27 cellular contexts compared by ENCODE assay signal in the genomic region with DNA sequence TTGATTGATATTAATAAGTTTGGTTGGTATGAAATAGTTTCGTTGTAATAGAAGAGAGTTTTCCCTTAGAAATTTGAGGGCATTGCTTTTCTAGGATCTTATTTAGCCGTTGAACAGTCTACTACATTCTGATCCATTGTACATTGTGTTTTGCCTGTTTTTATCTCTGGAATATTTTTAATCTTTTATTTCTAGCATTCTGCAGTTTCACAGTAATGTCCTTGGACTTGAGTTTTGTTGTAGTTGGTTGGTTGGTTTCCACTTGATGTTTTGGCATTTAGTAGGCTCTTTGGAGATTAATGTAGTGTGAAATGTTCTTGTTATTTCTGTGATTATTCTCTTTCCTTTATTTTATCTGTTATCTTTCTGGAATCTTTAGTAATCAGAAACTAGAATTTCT.
"Had no signal": no experiment of that assay in that cellular context is flagged by ENCODE, and none has a peak within 500 bp of the region (broad histone marks: within the 10 kb centered on the region; RNA-seq: fewer than 3 reads in every experiment).

No MANE protein-coding gene starts in this region.

- H3K4me1 Mint-ChIP-seq: neural crest cell; stimulated activated naive CD8-positive, alpha-beta T cell treated with anti-CD3 and anti-CD28 coated beads, Interleukin-15, amount 100 ng/mL, for 72 hours had no signal

- H3K27ac Mint-ChIP-seq: progenitor cell of endocrine pancreas had no signal

- H3K9me3 ChIP-seq: colonic mucosa, esophagus muscularis mucosa, neutrophil, suprapubic skin, tibial nerve, upper lobe of left lung had no signal

- H3K27ac ChIP-seq: colonic mucosa, esophagus muscularis mucosa, foreskin keratinocyte, heart right ventricle, neutrophil, parathyroid adenoma, suprapubic skin, tibial nerve, upper lobe of left lung had no signal

- H3K27me3 ChIP-seq: colonic mucosa, esophagus muscularis mucosa, foreskin keratinocyte, heart right ventricle, neutrophil, suprapubic skin, tibial nerve, upper lobe of left lung had no signal

- H3K4me3 Mint-ChIP-seq: naive thymus-derived CD8-positive, alpha-beta T cell; neural crest cell; stimulated activated naive CD8-positive, alpha-beta T cell treated with anti-CD3 and anti-CD28 coated beads, Interleukin-15, amount 100 ng/mL, for 72 hours had no signal

- DNase-seq: caudate nucleus; colonic mucosa; dermis blood vessel endothelial cell; effector memory CD4-positive, alpha-beta T cell; foreskin keratinocyte; glutamatergic neuron; heart right ventricle; hippocampal formation; left colon; mammary epithelial cell; naive thymus-derived CD8-positive, alpha-beta T cell; stimulated activated CD4-positive, alpha-beta T cell treated with anti-CD3 and anti-CD28 coated beads, Interleukin-12 subunit alpha, Interleukin-12 subunit beta, amount 100 ng/mL, for 4 hours; stimulated activated CD4-positive, alpha-beta T cell treated with anti-CD3 and anti-CD28 coated beads, Interleukin-1b, Interleukin-23, amount 100 ng/mL, for 48 hours; stimulated activated CD4-positive, alpha-beta T cell treated with anti-CD3 and anti-CD28 coated beads, Interleukin-4, amount 100 ng/mL, for 1 hour; stimulated activated CD8-positive, alpha-beta memory T cell treated with anti-CD3 and anti-CD28 coated beads, Interleukin-4, amount 100 ng/mL, for 48 hours; stimulated activated naive CD4-positive, alpha-beta T cell; stimulated activated naive CD8-positive, alpha-beta T cell treated with anti-CD3 and anti-CD28 coated beads, Interleukin-15, amount 100 ng/mL, for 72 hours; upper lobe of left lung had no signal

- H3K36me3 ChIP-seq: colonic mucosa, neutrophil had no signal

- H3K4me3 ChIP-seq: colonic mucosa, esophagus muscularis mucosa, heart right ventricle, smooth muscle cell, suprapubic skin, tibial nerve, upper lobe of left lung had no signal

- H3K9ac ChIP-seq: parathyroid adenoma had no signal

- H3K4me2 ChIP-seq: smooth muscle cell had no signal

- ATAC-seq: foreskin keratinocyte; left colon; naive thymus-derived CD8-positive, alpha-beta T cell; sciatic nerve; stimulated activated naive CD8-positive, alpha-beta T cell treated with anti-CD3 and anti-CD28 coated beads, Interleukin-15, amount 100 ng/mL, for 72 hours had no signal

- H3K27me3 Mint-ChIP-seq: naive thymus-derived CD8-positive, alpha-beta T cell; progenitor cell of endocrine pancreas; stimulated activated naive CD8-positive, alpha-beta T cell treated with anti-CD3 and anti-CD28 coated beads, Interleukin-15, amount 100 ng/mL, for 72 hours had no signal

- H3K4me1 ChIP-seq: colonic mucosa, foreskin keratinocyte, parathyroid adenoma, suprapubic skin, tibial nerve, upper lobe of left lung had no signal
